ENCODE assay signal across 15 cellular contexts in the genomic region with DNA sequence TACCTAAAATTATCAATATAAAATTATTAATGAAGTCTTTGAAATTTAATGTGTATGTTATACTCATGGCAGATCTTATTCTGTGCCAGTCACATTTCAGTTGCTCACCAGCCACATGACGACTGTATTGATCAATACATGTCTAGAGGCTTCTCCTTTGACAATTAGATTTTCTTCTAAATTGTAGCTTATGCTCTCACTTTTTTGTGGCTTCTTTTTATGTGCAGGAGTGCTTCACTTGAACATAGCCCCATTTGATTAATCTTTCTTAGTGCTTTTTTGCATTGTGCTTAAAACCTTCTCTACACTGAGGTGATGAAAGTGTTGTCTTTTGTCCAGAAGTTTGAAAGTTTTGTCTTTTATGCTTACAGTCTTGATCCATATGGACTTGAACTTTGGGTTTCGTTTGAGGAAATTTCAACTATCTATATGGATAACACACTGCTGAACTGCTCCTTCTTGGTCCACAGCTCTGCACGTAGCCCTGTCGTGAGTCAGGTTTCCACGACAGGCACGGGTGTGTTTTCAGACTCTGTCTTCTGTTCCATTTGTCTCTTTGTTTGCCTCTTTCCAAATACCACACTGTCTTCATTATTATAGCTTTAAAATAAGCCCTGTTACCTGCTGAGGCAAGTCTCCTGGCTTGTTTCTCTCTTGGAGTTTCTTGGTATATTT.
DNase-seq lines count a peak whose midpoint lies in the region; ATAC-seq and TF ChIP-seq lines count a peak whose summit lies in the region.
"Had no signal": no experiment of that assay in that cellular context is flagged by ENCODE, and none has a peak within 500 bp of the region (broad histone marks: within the 10 kb centered on the region; RNA-seq: fewer than 3 reads in every experiment).

No MANE protein-coding gene starts in this region.

- no peaks in the 10 kb centered on the region for H4K20me1 ChIP-seq in smooth muscle cell (ENCODE audit: low read depth)

- CTCF ChIA-PET in activated CD4-positive, alpha-beta T cell treated with anti-CD3 and anti-CD28 coated beads, Interleukin-2, amount 10 ng/mL, durations not matched to agents 7 days and 5 days (lab: Charles Lee): interaction anchor here (1.1 to 2.2 kb wide), 5 partner anchors 13 to 27 kb away, joined by 3 to 11 read pairs (median 4); no protein-coding TSS in a partner anchor

- no peak for DNase-seq in activated CD4-positive, alpha-beta T cell treated with anti-CD3 and anti-CD28 coated beads, Interleukin-2, amount 10 ng/mL, durations not matched to agents 7 days and 5 days
- DNase-seq in activated CD4-positive, alpha-beta T cell treated with anti-CD3 and anti-CD28 coated beads, Interleukin-2, amount 50 U/mL, for 48 hours: no peak
- DNase-seq in activated naive CD4-positive, alpha-beta T cell treated with anti-CD3 and anti-CD28 coated beads, Interleukin-2, amount 50 U/mL, for 16 hours: peak; percentile 23
- DNase-seq in smooth muscle cell (lab: John Stamatoyannopoulos, UW; ENCODE audit: unreplicated experiment): no peak
- no peak for DNase-seq in hippocampal formation (lab: John Stamatoyannopoulos, UW)
- DNase-seq in left lung: no peak
- DNase-seq in posterior cingulate gyrus: no peak
- DNase-seq: COR-L47, NCI-H1436 treated with DMSO at 0.1 percent for 48 hours, NCI-H2227 treated with DMSO at 0.1 percent for 48 hours, stomach, uterus had no signal

- H3K79me2 ChIP-seq in smooth muscle cell (ENCODE audit: low read depth): no peaks in the 10 kb centered on the region
- H3K79me2 ChIP-seq: parathyroid adenoma had no signal

- ATAC-seq in HG02870 (IDR thresholded peaks at IDR 0.05; ENCODE audit: unreplicated experiment) (peak; percentile 13), left lung (no peak)

- no peaks in the 10 kb centered on the region for H3K36me3 ChIP-seq in smooth muscle cell (ENCODE audit: low read depth)
- H3K36me3 ChIP-seq in left lung: no peaks in the 10 kb centered on the region
- H3K36me3 ChIP-seq: breast epithelium, stomach, uterus had no signal

- H3K9me3 Mint-ChIP-seq in activated CD4-positive, alpha-beta T cell treated with anti-CD3 and anti-CD28 coated beads, Interleukin-2, amount 10 ng/mL, durations not matched to agents 7 days and 5 days: peaks cover 18% of the 10 kb centered on the region

- H3K27ac ChIP-seq in smooth muscle cell (ENCODE audit: low read depth): peak overlapping the region; percentile 47
- no peak overlapping the region for H3K27ac ChIP-seq in left lung
- H3K27ac ChIP-seq: breast epithelium, parathyroid adenoma, stomach, uterus had no signal

- H3K4me2 ChIP-seq in smooth muscle cell: no peak overlapping the region

- no peak overlapping the region for H2AFZ ChIP-seq in smooth muscle cell (ENCODE audit: low read depth)
- H2AFZ ChIP-seq: parathyroid adenoma had no signal

- intact Hi-C loops in left lung (cut with DNase I) (no loop called here), posterior cingulate gyrus (cut with DNase I) (no loop called here)

- peaks cover 55% of the 10 kb centered on the region for H3K4me1 Mint-ChIP-seq in activated CD4-positive, alpha-beta T cell treated with anti-CD3 and anti-CD28 coated beads, Interleukin-2, amount 10 ng/mL, durations not matched to agents 7 days and 5 days

- H3K4me1 ChIP-seq in smooth muscle cell (ENCODE audit: low read depth): peaks cover 13% of the 10 kb centered on the region
- H3K4me1 ChIP-seq in left lung: no peaks in the 10 kb centered on the region
- H3K4me1 ChIP-seq: breast epithelium, parathyroid adenoma, stomach, uterus had no signal

- H3K4me3 ChIP-seq in smooth muscle cell (no peak overlapping the region), left lung (no peak overlapping the region)
- H3K4me3 ChIP-seq: breast epithelium, stomach, uterus had no signal

- H3K9me3 ChIP-seq in smooth muscle cell (replicated peaks; ENCODE audit: low read depth) (no peaks in the 10 kb centered on the region), left lung (no peaks in the 10 kb centered on the region)
- H3K9me3 ChIP-seq: breast epithelium, stomach, uterus had no signal

- no peaks in the 10 kb centered on the region for H3K27me3 Mint-ChIP-seq in activated CD4-positive, alpha-beta T cell treated with anti-CD3 and anti-CD28 coated beads, Interleukin-2, amount 10 ng/mL, durations not matched to agents 7 days and 5 days

- WGBS in smooth muscle cell (ENCODE audit: low lambda C conversion rate): 58% methylated on average over 6 of the region's 6 CpGs

- POLR2A ChIA-PET in activated CD4-positive, alpha-beta T cell treated with anti-CD3 and anti-CD28 coated beads, Interleukin-2, amount 10 ng/mL, durations not matched to agents 7 days and 5 days (lab: Charles Lee): interaction anchor here (0.7 kb wide), 1 partner anchor 13 kb away, joined by 4 read pairs; no protein-coding TSS in a partner anchor

- peaks cover 21% of the 10 kb centered on the region for H3K36me3 Mint-ChIP-seq in activated CD4-positive, alpha-beta T cell treated with anti-CD3 and anti-CD28 coated beads, Interleukin-2, amount 10 ng/mL, durations not matched to agents 7 days and 5 days (ENCODE audit: low read depth)

- H3K27me3 ChIP-seq in smooth muscle cell (ENCODE audit: low read depth) (no peaks in the 10 kb centered on the region), left lung (no peaks in the 10 kb centered on the region)
- H3K27me3 ChIP-seq: breast epithelium, stomach, uterus had no signal

- TF ChIP-seq CTCF in smooth muscle cell (IDR thresholded peaks at IDR 0.05; ENCODE audit: borderline replicate concordance, insufficient read depth, poor library complexity, severe bottlenecking) (no peak), left lung (IDR thresholded peaks at IDR 0.05) (no peak)

- H3K27ac Mint-ChIP-seq in activated CD4-positive, alpha-beta T cell treated with anti-CD3 and anti-CD28 coated beads, Interleukin-2, amount 10 ng/mL, durations not matched to agents 7 days and 5 days: peak overlapping the region; percentile 94

- no peaks in the 10 kb centered on the region for H3F3A ChIP-seq in smooth muscle cell (ENCODE audit: low read depth)

- H3K9ac ChIP-seq in smooth muscle cell (ENCODE audit: low read depth): no peak overlapping the region
- H3K9ac ChIP-seq: parathyroid adenoma had no signal

- H3K4me3 Mint-ChIP-seq in activated CD4-positive, alpha-beta T cell treated with anti-CD3 and anti-CD28 coated beads, Interleukin-2, amount 10 ng/mL, durations not matched to agents 7 days and 5 days: peak overlapping the region; percentile 57
